ENCODE assay signal across 8 cellular contexts in the genomic region with DNA sequence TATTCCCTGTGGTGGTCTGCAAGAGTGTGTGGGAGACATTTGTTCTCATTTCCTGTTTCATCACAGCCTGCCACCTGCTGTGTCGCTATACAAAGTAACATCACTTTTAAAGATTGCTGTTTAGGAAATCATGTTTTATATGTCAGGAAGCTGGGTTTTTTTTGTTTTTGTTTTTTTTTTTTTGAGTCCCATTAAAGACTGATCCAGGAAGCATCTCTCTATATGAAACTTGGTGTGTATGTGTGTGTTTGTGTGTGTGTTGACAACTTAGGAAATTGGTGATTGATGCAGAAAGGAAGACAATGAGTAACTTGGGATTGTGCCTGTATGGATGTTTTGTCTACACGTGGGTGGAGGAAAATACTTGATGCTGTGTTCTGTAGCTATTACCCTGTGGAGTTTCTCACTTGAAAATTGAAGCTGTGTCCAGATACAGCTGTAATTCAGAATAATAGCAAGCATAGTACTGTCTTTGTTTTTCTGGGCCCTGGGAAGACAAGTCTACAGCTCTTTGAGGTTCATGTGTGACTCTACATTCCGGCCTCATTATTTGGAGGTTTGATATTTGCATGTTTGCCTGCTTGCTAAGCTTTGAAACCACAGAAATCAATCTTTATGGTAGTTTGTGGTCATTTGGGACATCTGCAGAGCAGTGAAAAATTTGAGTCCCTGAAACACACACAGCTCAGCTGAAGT. TPM values are rescaled to one million over a fixed set of nuclear protein-coding genes. Genes with fewer than 3 reads are reported as not detected.
DNase-seq lines count a peak whose midpoint lies in the region; ATAC-seq and TF ChIP-seq lines count a peak whose summit lies in the region.

No MANE protein-coding gene starts in this region.

- WGBS in aorta, 2 donors: 26 to 42% methylated on average over 3 of the region's 3 CpGs

- no peak overlapping the region for H3K27ac ChIP-seq in aorta (ENCODE audit: low read depth in 1 of 2, low read length in 2 of 2)

- peak; percentile 86 for DNase-seq in ELR (ENCODE audit: low read depth)
- DNase-seq in cardiac fibroblast (ENCODE audit: low read depth in 2 of 2): peak; percentile 51 to 74
- no peak for DNase-seq in stimulated activated naive B cell treated with anti-CD40 and anti-IgM and Interleukin-4, amounts not matched to agents 10 μg/mL and 1 μg/mL and 100 μg/mL, for 72 hours
- DNase-seq in left lobe of liver (ENCODE audit: low spot score): no peak
- no peak for DNase-seq in aorta
- no peak for DNase-seq in NCI-H82 (lab: John Stamatoyannopoulos, UW)

- H3K9me3 ChIP-seq in aorta (ENCODE audit: control insufficient read depth, low read length): no peaks in the 10 kb centered on the region

- no peak overlapping the region for H3K4me3 ChIP-seq in cardiac fibroblast (replicated peaks in 1 of 2; ENCODE audit: low read depth in 2 of 2, low read length in 2 of 2)
- H3K4me3 ChIP-seq in aorta (ENCODE audit: low read length in 2 of 2): no peak overlapping the region

- ATAC-seq in GM21515 (IDR thresholded peaks at IDR 0.05; ENCODE audit: unreplicated experiment): peak; percentile 92
- ATAC-seq in HG03565 (IDR thresholded peaks at IDR 0.05; ENCODE audit: unreplicated experiment): peak; percentile 91
- peak; percentile 88 to 92 for ATAC-seq in stimulated activated naive B cell treated with anti-CD40 and anti-IgM and Interleukin-4, amounts not matched to agents 10 μg/mL and 1 μg/mL and 100 μg/mL, for 72 hours (replicated peaks)
- ATAC-seq in left lobe of liver: no peak
- ATAC-seq in aorta (ENCODE audit: low FRiP score): no peak

- H3K4me3 Mint-ChIP-seq in stimulated activated naive B cell treated with anti-CD40 and anti-IgM and Interleukin-4, amounts not matched to agents 10 μg/mL and 1 μg/mL and 100 μg/mL, for 72 hours: peak overlapping the region; percentile 65 to 70

- H3K27me3 Mint-ChIP-seq in stimulated activated naive B cell treated with anti-CD40 and anti-IgM and Interleukin-4, amounts not matched to agents 10 μg/mL and 1 μg/mL and 100 μg/mL, for 72 hours: no peaks in the 10 kb centered on the region

- H3K36me3 Mint-ChIP-seq in stimulated activated naive B cell treated with anti-CD40 and anti-IgM and Interleukin-4, amounts not matched to agents 10 μg/mL and 1 μg/mL and 100 μg/mL, for 72 hours: peaks cover 6 to 10% of the 10 kb centered on the region in 2 donors

- H3K4me1 ChIP-seq in aorta (ENCODE audit: control insufficient read depth in 1 of 2, insufficient read depth in 2 of 2, low read length in 2 of 2): peaks cover 9 to 23% of the 10 kb centered on the region in 2 donors

- H3K36me3 ChIP-seq in aorta (ENCODE audit: control insufficient read depth in 1 of 2, insufficient read depth in 2 of 2, low read length in 1 of 2): no peaks in the 10 kb centered on the region

- peaks cover 35 to 53% of the 10 kb centered on the region in 2 donors for H3K4me1 Mint-ChIP-seq in stimulated activated naive B cell treated with anti-CD40 and anti-IgM and Interleukin-4, amounts not matched to agents 10 μg/mL and 1 μg/mL and 100 μg/mL, for 72 hours

- H3K27ac Mint-ChIP-seq in stimulated activated naive B cell treated with anti-CD40 and anti-IgM and Interleukin-4, amounts not matched to agents 10 μg/mL and 1 μg/mL and 100 μg/mL, for 72 hours: peak overlapping the region; percentile 88

- H3K27me3 ChIP-seq in aorta (ENCODE audit: control insufficient read depth in 1 of 2, insufficient read depth in 2 of 2, low read length in 1 of 2): no peaks in the 10 kb centered on the region

- H3K9me3 Mint-ChIP-seq in stimulated activated naive B cell treated with anti-CD40 and anti-IgM and Interleukin-4, amounts not matched to agents 10 μg/mL and 1 μg/mL and 100 μg/mL, for 72 hours: peaks cover 0 to 3% of the 10 kb centered on the region in 2 donors

- no peak for TF ChIP-seq CTCF in cardiac fibroblast (IDR thresholded peaks at IDR 0.05; ENCODE audit: low read depth, low read length)

- intact Hi-C loops in aorta (cut with DNase I): no loop called here

RNA-seq across cellular contexts. Expression of a gene that starts 47.9 kb away (rescaled TPM):
- total RNA-seq in left lobe of liver (19.0 TPM), aorta (100 to 1,000 TPM; 242 to 247 TPM)
- polyA plus RNA-seq in aorta: 10 to 100 TPM; 20.8 to 66.4 TPM

Comparison
In these comparisons a context has a peak if more than half of its experiments do, and no peak if none do; other contexts are left out.
1. DNase-seq: peak in ELR (single experiment) and cardiac fibroblast (2 of 2); none in stimulated activated naive B cell treated with anti-CD40 and anti-IgM and Interleukin-4, amounts not matched to agents 10 μg/mL and 1 μg/mL and 100 μg/mL, for 72 hours (single experiment), left lobe of liver (single experiment), aorta (0 of 2) and NCI-H82 (single experiment).
2. ATAC-seq: peak in GM21515 (single experiment), HG03565 (single experiment) and stimulated activated naive B cell treated with anti-CD40 and anti-IgM and Interleukin-4, amounts not matched to agents 10 μg/mL and 1 μg/mL and 100 μg/mL, for 72 hours (2 of 2); none in left lobe of liver (single experiment) and aorta (single experiment).
3. RNA of a gene that starts 47.9 kb away (total RNA-seq): 242 to 247 TPM in aorta; 19.0 TPM in left lobe of liver (single experiment); every median in the first group is over 10 times any median in the second.